ENCODE assay signal across 1 cellular context in genomic region chr19:40418040-40418439, GRCh38.
TF ChIP-seq lines count a peak whose summit lies in the region.

No MANE protein-coding gene starts in this region.

TF ChIP-seq in HepG2, 621 proteins besides CTCF, POLR2A, EP300 and RAD21:
- no peak for TF ChIP-seq CC2D1A (CRISPR knock-in tag; IDR thresholded peaks at IDR 0.05)
- no peak for TF ChIP-seq ZNF839 (CRISPR knock-in tag; IDR thresholded peaks at IDR 0.05; ENCODE audit: borderline replicate concordance)
- no peak for TF ChIP-seq ATF3 (CRISPR knock-in tag; IDR thresholded peaks at IDR 0.05)
- no peak for TF ChIP-seq FOXC1 (CRISPR knock-in tag; IDR thresholded peaks at IDR 0.05; ENCODE audit: borderline replicate concordance)
- no peak for TF ChIP-seq NBN (conservative IDR thresholded peaks at IDR 0.05)
- no peak for TF ChIP-seq ETV6 (CRISPR knock-in tag; conservative IDR thresholded peaks at IDR 0.05)
- TF ChIP-seq MYC (CRISPR knock-in tag; IDR thresholded peaks at IDR 0.05; ENCODE audit: borderline replicate concordance) = no peak
- TF ChIP-seq ZFP36 (IDR thresholded peaks at IDR 0.05; ENCODE audit: borderline replicate concordance, low read depth, low read length, partially characterized antibody) = no peak
- no peak for TF ChIP-seq ZBTB33 (CRISPR knock-in tag; IDR thresholded peaks at IDR 0.05)
- no peak for TF ChIP-seq ATM (IDR thresholded peaks at IDR 0.05; ENCODE audit: borderline replicate concordance)
- TF ChIP-seq RBM39 (IDR thresholded peaks at IDR 0.05; ENCODE audit: low read depth, low read length, poor library complexity, severe bottlenecking) = no peak
- no peak for TF ChIP-seq SMARCC2 (IDR thresholded peaks at IDR 0.05)
